In the genomic region with DNA sequence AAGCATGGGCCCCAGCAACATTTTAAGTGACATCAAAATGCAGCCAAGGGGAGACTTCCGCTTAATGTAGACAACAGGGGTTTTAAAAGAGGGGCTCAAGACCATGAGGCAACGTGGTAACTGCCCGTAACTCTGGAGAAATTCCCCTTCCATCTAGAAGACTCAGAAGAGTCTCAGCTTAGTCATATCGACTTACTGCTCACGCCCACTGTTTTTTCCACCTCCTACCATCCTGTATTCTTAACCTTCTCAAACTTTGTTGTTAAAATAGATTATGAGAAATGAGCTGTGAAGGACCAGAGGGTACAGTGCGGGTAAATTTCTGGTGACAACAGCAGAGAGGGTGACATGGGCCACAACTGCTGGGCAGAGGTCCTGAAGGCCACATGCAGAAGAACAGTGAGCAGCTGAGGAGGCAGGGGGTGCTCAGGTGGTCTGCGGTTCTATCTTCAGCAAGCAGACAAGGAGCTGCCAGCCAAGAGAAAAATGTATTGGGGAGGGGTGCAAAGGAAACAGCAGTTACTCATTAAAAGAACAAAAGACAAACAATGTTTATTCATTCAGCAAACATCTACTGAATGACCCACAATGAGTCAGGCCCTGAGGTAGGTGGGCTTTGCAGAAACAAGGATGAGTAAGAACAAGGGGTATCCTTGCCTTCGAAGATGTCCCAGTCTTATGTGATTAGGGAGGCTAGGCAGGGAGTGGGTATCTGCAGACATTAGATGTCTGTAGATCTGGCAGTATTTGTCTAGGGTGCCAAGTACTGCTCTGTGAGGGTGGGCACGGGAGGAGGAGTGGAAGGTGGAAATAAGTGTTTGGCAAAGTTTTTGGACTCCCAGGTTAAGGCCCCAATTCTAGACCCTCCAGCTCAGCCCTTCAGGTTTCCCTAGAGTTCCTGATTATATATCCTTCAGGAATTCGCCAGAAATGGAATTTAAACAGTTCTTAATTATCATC, we compare ENCODE assay signal across 8 cellular contexts.
DNase-seq lines count a peak whose midpoint lies in the region; ATAC-seq, FAIRE-seq and TF ChIP-seq lines count a peak whose summit lies in the region.

No MANE protein-coding gene starts in this region.

- intact Hi-C loops in HepG2 (cut with micrococcal nuclease; ENCODE audit: unreplicated experiment), result no loop called here
- intact Hi-C loops in right lobe of liver (cut with DNase I), result no loop called here
- intact Hi-C loops in activated T-helper 2 cell treated with anti-CD3 and anti-CD28 coated beads, Interferon-gamma antibody, Interleukin-2, Interleukin-4, amounts not matched to agents 10 μg/mL and 5 μg/mL and 100 μg/mL, durations not matched to agents 14 hours and 24 hours and 36 hours (cut with micrococcal nuclease), result loop anchor here (1.0 kb wide), 5 partner anchors 10 to 447 kb away; no protein-coding TSS in a partner anchor
- intact Hi-C loops in adrenal gland (cut with DNase I), result no loop called here

- BruUV-seq in HepG2 (replicated peaks; lab: Mats Ljungman, UMichigan), result no TSS peak

- peak overlapping the region; percentile 70 for H3K4me3 Mint-ChIP-seq in activated T-helper 2 cell treated with anti-CD3 and anti-CD28 coated beads, Interferon-gamma antibody, Interleukin-2, Interleukin-4, amounts not matched to agents 10 μg/mL and 5 μg/mL and 100 μg/mL, durations not matched to agents 14 hours and 24 hours and 36 hours (ENCODE audit: low read depth)

- H3K9me3 ChIP-seq in HepG2 (ENCODE audit: low read length) (no peaks in the 10 kb centered on the region), right lobe of liver (no peaks in the 10 kb centered on the region), adrenal gland (replicated peaks in 1 of 3) (no peaks in the 10 kb centered on the region)

- TF ChIP-seq RAD21 in HepG2 (CRISPR knock-in tag; IDR thresholded peaks at IDR 0.05), result no peak

- no peak overlapping the region for H3K4me2 ChIP-seq in HepG2 (ENCODE audit: low read depth, low read length)

- H3K9ac ChIP-seq in HepG2 (ENCODE audit: insufficient read depth, low read depth, low read length), result no peak overlapping the region

- no peak for ATAC-seq in HepG2
- ATAC-seq in right lobe of liver, result no peak
- ATAC-seq in HG03342 (IDR thresholded peaks at IDR 0.05; ENCODE audit: unreplicated experiment), result peak; percentile 87

- no peak for FAIRE-seq in HepG2 (lab: Jason Lieb, UNC)

- CTCF ChIA-PET in HepG2 (lab: Yijun Ruan, JAX; ENCODE audit: low intra/inter-chr PET ratio, low total read pairs), result no interaction called here

- H3K27ac Mint-ChIP-seq in activated T-helper 2 cell treated with anti-CD3 and anti-CD28 coated beads, Interferon-gamma antibody, Interleukin-2, Interleukin-4, amounts not matched to agents 10 μg/mL and 5 μg/mL and 100 μg/mL, durations not matched to agents 14 hours and 24 hours and 36 hours, result peak overlapping the region; percentile 99

- peaks cover 88% of the 10 kb centered on the region for H3K4me1 Mint-ChIP-seq in activated T-helper 2 cell treated with anti-CD3 and anti-CD28 coated beads, Interferon-gamma antibody, Interleukin-2, Interleukin-4, amounts not matched to agents 10 μg/mL and 5 μg/mL and 100 μg/mL, durations not matched to agents 14 hours and 24 hours and 36 hours (ENCODE audit: low read depth)

- H3K79me2 ChIP-seq in HepG2 (ENCODE audit: insufficient read depth, low read length), result no peaks in the 10 kb centered on the region

- H3K36me3 ChIP-seq in HepG2 (replicated peaks in 1 of 2; ENCODE audit: control insufficient read depth in 1 of 2, insufficient read depth in 2 of 2, low read length in 2 of 2), result no peaks in the 10 kb centered on the region
- no peaks in the 10 kb centered on the region for H3K36me3 ChIP-seq in right lobe of liver
- H3K36me3 ChIP-seq in adrenal gland (replicated peaks in 1 of 2), result no peaks in the 10 kb centered on the region

- peaks cover 0 to 10% of the 10 kb centered on the region in 2 experiments; a peak in 2 of 5 replicates for H3K27me3 ChIP-seq in HepG2 (ENCODE audit: control insufficient read depth in 1 of 2, insufficient read depth in 2 of 2, low read length in 2 of 2)
- no peaks in the 10 kb centered on the region for H3K27me3 ChIP-seq in right lobe of liver
- no peaks in the 10 kb centered on the region for H3K27me3 ChIP-seq in adrenal gland

- TF ChIP-seq CTCF in HepG2 (CRISPR knock-in tag; IDR thresholded peaks at IDR 0.05), result no peak
- no peak for TF ChIP-seq CTCF in right lobe of liver (IDR thresholded peaks at IDR 0.05)
- TF ChIP-seq CTCF in adrenal gland (IDR thresholded peaks at IDR 0.05), result no peak

- TF ChIP-seq POLR2A in HepG2 (IDR thresholded peaks at IDR 0.05; ENCODE audit: insufficient read depth in 1 of 2, low read depth in 2 of 2, low read length in 2 of 2) (no peak), right lobe of liver (IDR thresholded peaks at IDR 0.05) (no peak), adrenal gland (IDR thresholded peaks at IDR 0.05) (no peak)

- H2AFZ ChIP-seq in HepG2 (ENCODE audit: low read length), result no peak overlapping the region

- in situ Hi-C loops in HepG2 (cut with HindIII; ENCODE audit: extremely low pct_ligation_motif_present, low pct_unique_long_range_greater_than_20kb), result no loop called here

- no peaks in the 10 kb centered on the region for H4K20me1 ChIP-seq in HepG2 (ENCODE audit: insufficient read depth, low read length)

- H3K4me1 ChIP-seq in HepG2 (ENCODE audit: insufficient read depth, low read length), result 0 out of 2 replicates have a peak, but pooled peaks cover 6% of the 10 kb centered on the region
- peaks cover 0 to 6% (median 0%) of the 10 kb centered on the region in 4 donors for H3K4me1 ChIP-seq in right lobe of liver
- H3K4me1 ChIP-seq in adrenal gland (replicated peaks in 1 of 2), result no peaks in the 10 kb centered on the region

- no peak overlapping the region for H3K27ac ChIP-seq in HepG2 (ENCODE audit: extremely low read length, insufficient read depth, low read length)
- H3K27ac ChIP-seq in right lobe of liver, result no peak overlapping the region
- H3K27ac ChIP-seq in adrenal gland, result no peak overlapping the region

- peaks cover 67% of the 10 kb centered on the region for H3K36me3 Mint-ChIP-seq in activated T-helper 2 cell treated with anti-CD3 and anti-CD28 coated beads, Interferon-gamma antibody, Interleukin-2, Interleukin-4, amounts not matched to agents 10 μg/mL and 5 μg/mL and 100 μg/mL, durations not matched to agents 14 hours and 24 hours and 36 hours (ENCODE audit: low read depth)

- POLR2A ChIA-PET in HepG2 (lab: Yijun Ruan, JAX), result no interaction called here

- WGBS in HepG2 (ENCODE audit: low lambda C conversion rate), result 57% methylated on average over 10 of the region's 10 CpGs
- 69% methylated on average over 9 of the region's 10 CpGs for WGBS in right lobe of liver (ENCODE audit: insufficient coverage, low coverage, low lambda C conversion rate, missing lambda C conversion rate)
- WGBS in adrenal gland, 4 donors, result 84 to 88% (median 88%) methylated on average over 10 of the region's 10 CpGs

- TF ChIP-seq EP300 in HepG2 (IDR thresholded peaks at IDR 0.05; ENCODE audit: low read depth in 2 of 2, low read length in 2 of 2) (no peak), HepG2 (CRISPR knock-in tag; IDR thresholded peaks at IDR 0.05; ENCODE audit: borderline replicate concordance) (no peak)

- no peak overlapping the region for H3K4me3 ChIP-seq in HepG2 (replicated peaks in 1 of 3; ENCODE audit: insufficient read depth in 1 of 3, low read depth in 2 of 3, low read length in 3 of 3)
- no peak overlapping the region for H3K4me3 ChIP-seq in right lobe of liver
- no peak overlapping the region for H3K4me3 ChIP-seq in adrenal gland

- no peaks in the 10 kb centered on the region for H3K9me3 Mint-ChIP-seq in activated T-helper 2 cell treated with anti-CD3 and anti-CD28 coated beads, Interferon-gamma antibody, Interleukin-2, Interleukin-4, amounts not matched to agents 10 μg/mL and 5 μg/mL and 100 μg/mL, durations not matched to agents 14 hours and 24 hours and 36 hours

- H3K27me3 Mint-ChIP-seq in activated T-helper 2 cell treated with anti-CD3 and anti-CD28 coated beads, Interferon-gamma antibody, Interleukin-2, Interleukin-4, amounts not matched to agents 10 μg/mL and 5 μg/mL and 100 μg/mL, durations not matched to agents 14 hours and 24 hours and 36 hours (ENCODE audit: low read depth), result no peaks in the 10 kb centered on the region

- DNase-seq in HepG2 (ENCODE audit: low spot score), result peak; percentile 5
- DNase-seq in right lobe of liver, result no peak
- no peak for DNase-seq in activated T-helper 2 cell treated with anti-CD3 and anti-CD28 coated beads, Interferon-gamma antibody, Interleukin-2, Interleukin-4, amounts not matched to agents 10 μg/mL and 5 μg/mL and 100 μg/mL, durations not matched to agents 14 hours and 24 hours and 36 hours (ENCODE audit: low spot score)
- peak; percentile 32 for DNase-seq in stimulated activated CD4-positive, alpha-beta T cell treated with anti-CD3 and anti-CD28 coated beads, Interleukin-4, amount 100 ng/mL, for 1 hour
- no peak for DNase-seq in GF-D8 (lab: John Stamatoyannopoulos, UW)
- DNase-seq in adrenal gland, result no peak
- DNase-seq in NCI-H526 treated with DMSO at 0.1 percent for 48 hours (lab: John Stamatoyannopoulos, UW), result no peak

TF ChIP-seq in HepG2, 621 proteins besides CTCF, POLR2A, EP300 and RAD21 (continues in another document):
- TF ChIP-seq ATF7-NPFF (CRISPR knock-in tag; IDR thresholded peaks at IDR 0.05; ENCODE audit: low read depth), result no peak
- TF ChIP-seq ZNF3 (CRISPR knock-in tag; IDR thresholded peaks at IDR 0.05), result peak; percentile 86; the same call in 1 of the 2 replicates
- no peak for TF ChIP-seq EHMT2 (IDR thresholded peaks at IDR 0.05; ENCODE audit: borderline replicate concordance, low read depth, low read length)
- no peak for TF ChIP-seq ZNF776 (CRISPR knock-in tag; IDR thresholded peaks at IDR 0.05)
- no peak for TF ChIP-seq MYC (CRISPR knock-in tag; IDR thresholded peaks at IDR 0.05; ENCODE audit: borderline replicate concordance)
- TF ChIP-seq FOSL2 (CRISPR knock-in tag; IDR thresholded peaks at IDR 0.05), result peak; percentile 61
- TF ChIP-seq KMT2B (CRISPR knock-in tag; IDR thresholded peaks at IDR 0.05), result no peak

Comparison
In these comparisons a context has a peak if more than half of its experiments do, and no peak if none do; other contexts are left out.
1. DNase-seq: peak in HepG2 (single experiment) and stimulated activated CD4-positive, alpha-beta T cell treated with anti-CD3 and anti-CD28 coated beads, Interleukin-4, amount 100 ng/mL, for 1 hour (single experiment); none in right lobe of liver (0 of 3), activated T-helper 2 cell treated with anti-CD3 and anti-CD28 coated beads, Interferon-gamma antibody, Interleukin-2, Interleukin-4, amounts not matched to agents 10 μg/mL and 5 μg/mL and 100 μg/mL, durations not matched to agents 14 hours and 24 hours and 36 hours (single experiment), GF-D8 (single experiment), adrenal gland (0 of 7) and NCI-H526 treated with DMSO at 0.1 percent for 48 hours (single experiment).